ENCODE assay signal across 9 cellular contexts in the genomic region with DNA sequence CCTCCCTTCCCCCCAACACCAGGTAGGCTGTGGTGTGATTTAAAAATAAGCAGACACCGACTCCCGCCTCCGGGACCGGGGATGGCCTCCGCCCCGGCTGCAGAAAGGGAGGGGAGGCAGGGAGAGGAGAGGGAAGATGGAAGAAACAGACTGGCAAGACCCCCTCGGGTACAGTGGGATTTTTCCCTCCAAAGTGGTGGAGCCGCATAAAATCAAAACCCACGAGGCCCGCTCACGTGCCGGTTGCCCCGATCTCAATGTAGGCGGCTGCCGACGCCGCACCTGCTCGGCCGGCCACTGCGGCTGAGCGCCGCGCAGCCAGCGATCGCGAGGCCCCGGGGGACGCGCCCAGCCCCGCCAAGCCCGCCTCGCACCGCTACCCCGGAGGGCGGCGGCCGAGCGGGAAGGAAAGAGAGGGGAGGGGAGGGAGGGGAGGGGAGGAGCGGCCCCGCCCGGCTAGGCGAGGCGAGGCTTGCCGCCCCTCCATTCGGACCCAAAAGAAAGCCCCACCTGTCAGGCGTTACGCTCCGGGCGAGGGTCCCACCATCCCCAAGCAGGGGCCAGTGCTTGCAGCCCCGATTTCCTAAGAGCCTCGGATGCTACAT. TPM values are rescaled to one million over a fixed set of nuclear protein-coding genes. Genes with fewer than 3 reads are reported as not detected.
DNase-seq lines count a peak whose midpoint lies in the region; ATAC-seq and TF ChIP-seq lines count a peak whose summit lies in the region.
"Had no signal": no experiment of that assay in that cellular context is flagged by ENCODE, and none has a peak within 500 bp of the region (broad histone marks: within the 10 kb centered on the region; RNA-seq: fewer than 3 reads in every experiment).

No MANE protein-coding gene starts in this region.

- no peak overlapping the region; the same call in 1 of the 2 replicates for H3K4me2 ChIP-seq in IMR-90 (ENCODE audit: low read depth, low read length)

- ATAC-seq in CD4-positive, CD25-positive, alpha-beta regulatory T cell (ENCODE audit: low read depth in 2 of 2) = no peak
- no peak for ATAC-seq in IMR-90 (ENCODE audit: low read depth)
- peak; percentile 27 to 49 for ATAC-seq in left cardiac atrium
- ATAC-seq in GM21447 (IDR thresholded peaks at IDR 0.05; ENCODE audit: unreplicated experiment) = no peak
- no peak for ATAC-seq in GM21528 (IDR thresholded peaks at IDR 0.05; ENCODE audit: low FRiP score, unreplicated experiment)
- ATAC-seq in GM21390 (IDR thresholded peaks at IDR 0.05; ENCODE audit: unreplicated experiment) = no peak

- in situ Hi-C loops in IMR-90 (cut with MboI; ENCODE audit: low sequenced_read_pairs) = no loop called here

- no peak overlapping the region for H2BK5ac ChIP-seq in IMR-90 (ENCODE audit: low read depth, low read length, poor library complexity, severe bottlenecking)

- no peaks in the 10 kb centered on the region for H3K79me1 ChIP-seq in IMR-90 (ENCODE audit: low read depth in 1 of 2, low read length in 2 of 2)

- no peak overlapping the region for H2AK5ac ChIP-seq in IMR-90 (ENCODE audit: low read depth, low read length)

- no peak overlapping the region for H3K4ac ChIP-seq in IMR-90 (ENCODE audit: low read depth, low read length)

- H2AFZ ChIP-seq in IMR-90 (replicated peaks; ENCODE audit: low read length, poor library complexity) = peak overlapping the region; percentile 49

- H3K9me3 Mint-ChIP-seq in CD4-positive, CD25-positive, alpha-beta regulatory T cell = peaks cover 0 to 2% (median 0%) of the 10 kb centered on the region in 7 donors
- no peaks in the 10 kb centered on the region for H3K9me3 Mint-ChIP-seq in activated CD4-positive, alpha-beta memory T cell treated with anti-CD3 and anti-CD28 coated beads, Interleukin-2, amount 10 ng/mL, durations not matched to agents 7 days and 5 days

- H3K23ac ChIP-seq in IMR-90 (ENCODE audit: low read depth, low read length) = no peak overlapping the region

- no peaks in the 10 kb centered on the region for H4K20me1 ChIP-seq in IMR-90 (ENCODE audit: insufficient read depth, low read length)

- dilution Hi-C loops in IMR-90 (cut with HindIII; ENCODE audit: low sequenced_read_pairs, unreplicated experiment) = no loop called here

- H3K14ac ChIP-seq in IMR-90 (replicated peaks; ENCODE audit: low read depth, low read length) = no peak overlapping the region

- CTCF ChIA-PET in IMR-90 (lab: Yijun Ruan, JAX) = no interaction called here
- CTCF ChIA-PET in activated CD4-positive, alpha-beta memory T cell treated with anti-CD3 and anti-CD28 coated beads, Interleukin-2, amount 10 ng/mL, durations not matched to agents 7 days and 5 days (lab: Charles Lee) = interaction anchor here (1.3 to 1.6 kb wide), 3 partner anchors 27 to 104 kb away, joined by 3 to 4 read pairs (median 3); no protein-coding TSS in a partner anchor

- H4K5ac ChIP-seq in IMR-90 (ENCODE audit: low read depth, low read length) = no peak overlapping the region

- intact Hi-C loops in IMR-90 (cut with micrococcal nuclease) = no loop called here
- intact Hi-C loops in left cardiac atrium (cut with DNase I) = no loop called here

- 1% methylated on average over 14 of the region's 51 CpGs; no CpG with 5 or more reads in 1 of the 2 experiments for WGBS in IMR-90 (ENCODE audit: extremely low coverage in 2 of 2, insufficient read length in 1 of 2), 2 experiments

- peaks cover 5 to 18% (median 9%) of the 10 kb centered on the region in 4 donors for H3K4me1 Mint-ChIP-seq in CD4-positive, CD25-positive, alpha-beta regulatory T cell
- H3K4me1 Mint-ChIP-seq in activated CD4-positive, alpha-beta memory T cell treated with anti-CD3 and anti-CD28 coated beads, Interleukin-2, amount 10 ng/mL, durations not matched to agents 7 days and 5 days = peaks cover 19% of the 10 kb centered on the region

- no peak for TF ChIP-seq POLR2A in IMR-90 (IDR thresholded peaks at IDR 0.05; ENCODE audit: low read depth, low read length)

- H3K27me3 ChIP-seq in CD4-positive, CD25-positive, alpha-beta regulatory T cell (ENCODE audit: control insufficient read depth, insufficient read depth, low read length) = peaks cover 34% of the 10 kb centered on the region
- H3K27me3 ChIP-seq in IMR-90 (ENCODE audit: control insufficient read depth, insufficient read depth, low read length) = peaks cover 46% of the 10 kb centered on the region

- H3K27me3 Mint-ChIP-seq in CD4-positive, CD25-positive, alpha-beta regulatory T cell = peaks cover 63% of the 10 kb centered on the region
- peaks cover 55% of the 10 kb centered on the region for H3K27me3 Mint-ChIP-seq in activated CD4-positive, alpha-beta memory T cell treated with anti-CD3 and anti-CD28 coated beads, Interleukin-2, amount 10 ng/mL, durations not matched to agents 7 days and 5 days

- no peaks in the 10 kb centered on the region for H3K36me3 Mint-ChIP-seq in CD4-positive, CD25-positive, alpha-beta regulatory T cell
- H3K36me3 Mint-ChIP-seq in activated CD4-positive, alpha-beta memory T cell treated with anti-CD3 and anti-CD28 coated beads, Interleukin-2, amount 10 ng/mL, durations not matched to agents 7 days and 5 days (ENCODE audit: low read depth) = peaks cover 4% of the 10 kb centered on the region

- peak in 1 of 3 donors; percentile 2 for DNase-seq in CD4-positive, CD25-positive, alpha-beta regulatory T cell
- DNase-seq in IMR-90 = no peak
- DNase-seq in activated CD4-positive, alpha-beta memory T cell treated with anti-CD3 and anti-CD28 coated beads, Interleukin-2, amount 10 ng/mL, durations not matched to agents 7 days and 5 days = no peak
- DNase-seq in left cardiac atrium = no peak

- no peak overlapping the region for H2BK20ac ChIP-seq in IMR-90 (ENCODE audit: low read depth, low read length)

- no peak overlapping the region for H2AK9ac ChIP-seq in IMR-90 (replicated peaks; ENCODE audit: low read depth, low read length, poor library complexity)

- BruUV-seq in IMR-90 (replicated peaks; lab: Mats Ljungman, UMichigan) = no TSS peak

- H3K4me3 ChIP-seq in CD4-positive, CD25-positive, alpha-beta regulatory T cell (ENCODE audit: low read depth, low read length) = no peak overlapping the region
- H3K4me3 ChIP-seq in IMR-90 (ENCODE audit: insufficient read depth, low read depth, low read length) = no peak overlapping the region
- peak overlapping the region; percentile 3 to 47 (median 22) for H3K4me3 ChIP-seq in skin epidermis

- POLR2A ChIA-PET in IMR-90 (lab: Charles Lee; ENCODE audit: unreplicated experiment) = no interaction called here
- POLR2A ChIA-PET in activated CD4-positive, alpha-beta memory T cell treated with anti-CD3 and anti-CD28 coated beads, Interleukin-2, amount 10 ng/mL, durations not matched to agents 7 days and 5 days (lab: Charles Lee) = no interaction called here

- peaks cover 2% of the 10 kb centered on the region; the same call in 1 of the 2 replicates for H3K9me1 ChIP-seq in IMR-90 (ENCODE audit: insufficient read depth, low read length)

- H2BK15ac ChIP-seq in IMR-90 (ENCODE audit: low read depth, low read length) = no peak overlapping the region

- H3K56ac ChIP-seq in IMR-90 (ENCODE audit: extremely low read depth, insufficient read depth, low read length) = no peak overlapping the region

- no peak overlapping the region for H3K18ac ChIP-seq in IMR-90 (ENCODE audit: low read depth, low read length)

- H3K27ac ChIP-seq in CD4-positive, CD25-positive, alpha-beta regulatory T cell (ENCODE audit: insufficient read depth, low read length, poor library complexity, severe bottlenecking) = no peak overlapping the region
- H3K27ac ChIP-seq in IMR-90 (ENCODE audit: insufficient read depth, low read length) = no peak overlapping the region
- H3K27ac ChIP-seq in skin epidermis = peak overlapping the region in 1 of 21 experiments; percentile 20

- H3K36me3 ChIP-seq in CD4-positive, CD25-positive, alpha-beta regulatory T cell (ENCODE audit: control insufficient read depth, insufficient read depth, low read length) = no peaks in the 10 kb centered on the region
- no peaks in the 10 kb centered on the region for H3K36me3 ChIP-seq in IMR-90 (ENCODE audit: control insufficient read depth, insufficient read depth, low read length)
- H3K36me3 ChIP-seq: adrenal gland had no signal

- no peaks in the 10 kb centered on the region for H3K9me3 ChIP-seq in CD4-positive, CD25-positive, alpha-beta regulatory T cell (ENCODE audit: control insufficient read depth in 2 of 2, low read length in 2 of 2)
- H3K9me3 ChIP-seq in IMR-90 (ENCODE audit: control insufficient read depth, insufficient read depth, low read length) = no peaks in the 10 kb centered on the region
- H3K9me3 ChIP-seq: adrenal gland had no signal

- TF ChIP-seq RAD21 in IMR-90 (IDR thresholded peaks at IDR 0.05; ENCODE audit: low read length) = no peak

- H3K4me1 ChIP-seq in CD4-positive, CD25-positive, alpha-beta regulatory T cell (ENCODE audit: control insufficient read depth, insufficient read depth, low read length, poor library complexity, severe bottlenecking) = peaks cover 13% of the 10 kb centered on the region
- H3K4me1 ChIP-seq in IMR-90 (ENCODE audit: control insufficient read depth, insufficient read depth, low read length) = no peaks in the 10 kb centered on the region

- peak overlapping the region in 3 of 4 donors; percentile 11 to 76 (median 73) for H3K4me3 Mint-ChIP-seq in CD4-positive, CD25-positive, alpha-beta regulatory T cell
- peak overlapping the region; percentile 57 for H3K4me3 Mint-ChIP-seq in activated CD4-positive, alpha-beta memory T cell treated with anti-CD3 and anti-CD28 coated beads, Interleukin-2, amount 10 ng/mL, durations not matched to agents 7 days and 5 days

- H2BK120ac ChIP-seq in IMR-90 (ENCODE audit: low read depth, low read length) = no peak overlapping the region

- H3K27ac Mint-ChIP-seq in CD4-positive, CD25-positive, alpha-beta regulatory T cell = no peak overlapping the region
- no peak overlapping the region for H3K27ac Mint-ChIP-seq in activated CD4-positive, alpha-beta memory T cell treated with anti-CD3 and anti-CD28 coated beads, Interleukin-2, amount 10 ng/mL, durations not matched to agents 7 days and 5 days

- no peak overlapping the region for H4K91ac ChIP-seq in IMR-90 (ENCODE audit: insufficient read depth, low read depth, low read length)

- H3K9ac ChIP-seq in IMR-90 (ENCODE audit: low read depth, low read length) = no peak overlapping the region

- no peak for TF ChIP-seq CTCF in IMR-90 (conservative IDR thresholded peaks at IDR 0.05; ENCODE audit: low read depth, low read length)

- H4K8ac ChIP-seq in IMR-90 (ENCODE audit: low read depth in 2 of 2, low read length in 2 of 2) = no peak overlapping the region

RNA-seq across cellular contexts. Expression of a gene that starts 0.8 kb away (rescaled TPM):
- 0.67 TPM for total RNA-seq in CD4-positive, CD25-positive, alpha-beta regulatory T cell
- under 1 TPM in 1 of 4 donors, not detected in 3; 0.02 TPM for polyA plus RNA-seq in CD4-positive, CD25-positive, alpha-beta regulatory T cell
- not detected in 2 replicates for total RNA-seq in IMR-90 (2012; rRNA removed)
- polyA plus RNA-seq in IMR-90 (2012; rRNA removed) = not detected in 2 replicates
- polyA plus RNA-seq in IMR-90 (2012; cell fraction: cytosol; rRNA removed) = 0.02 TPM in 1 of 2 replicates, not detected in the other
- 0.05 TPM in 1 of 2 replicates, not detected in the other for polyA plus RNA-seq in IMR-90 (2012; cell fraction: nucleus; rRNA removed; ENCODE audit: low replicate concordance)
- 1 to 10 TPM; 1.3 to 1.4 TPM for total RNA-seq in activated CD4-positive, alpha-beta memory T cell treated with anti-CD3 and anti-CD28 coated beads, Interleukin-2, amount 10 ng/mL, durations not matched to agents 7 days and 5 days
- total RNA-seq in left cardiac atrium = 1 to 10 TPM; 2.2 to 2.8 TPM

RNA-seq across cellular contexts. Expression of a gene that starts 23.2 kb away (rescaled TPM):
- not detected for total RNA-seq in CD4-positive, CD25-positive, alpha-beta regulatory T cell
- polyA plus RNA-seq in CD4-positive, CD25-positive, alpha-beta regulatory T cell = not detected
- not detected in 2 replicates for total RNA-seq in IMR-90 (2012; rRNA removed)
- not detected in 2 replicates for polyA plus RNA-seq in IMR-90 (2012; rRNA removed)
- not detected in 2 replicates for polyA plus RNA-seq in IMR-90 (2012; cell fraction: cytosol; rRNA removed)
- polyA plus RNA-seq in IMR-90 (2012; cell fraction: nucleus; rRNA removed; ENCODE audit: low replicate concordance) = not detected in 2 replicates
- total RNA-seq in activated CD4-positive, alpha-beta memory T cell treated with anti-CD3 and anti-CD28 coated beads, Interleukin-2, amount 10 ng/mL, durations not matched to agents 7 days and 5 days = not detected
- not detected for total RNA-seq in left cardiac atrium
- total RNA-seq: adrenal gland had no signal
- polyA plus RNA-seq: adrenal gland had no signal

RNA-seq across cellular contexts. Expression of a gene that starts 53.2 kb away (rescaled TPM):
- total RNA-seq in CD4-positive, CD25-positive, alpha-beta regulatory T cell = not detected
- not detected for polyA plus RNA-seq in CD4-positive, CD25-positive, alpha-beta regulatory T cell
- total RNA-seq in IMR-90 (2012; rRNA removed) (not detected in 2 replicates), left cardiac atrium (under 1 TPM; 0.12 to 0.21 TPM)
- polyA plus RNA-seq in IMR-90 (2012; rRNA removed) = not detected in 2 replicates
- polyA plus RNA-seq in IMR-90 (2012; cell fraction: cytosol; rRNA removed) = not detected in 2 replicates
- not detected in 2 replicates for polyA plus RNA-seq in IMR-90 (2012; cell fraction: nucleus; rRNA removed; ENCODE audit: low replicate concordance)
- not detected for total RNA-seq in activated CD4-positive, alpha-beta memory T cell treated with anti-CD3 and anti-CD28 coated beads, Interleukin-2, amount 10 ng/mL, durations not matched to agents 7 days and 5 days
- total RNA-seq: adrenal gland had no signal

Comparison
In these comparisons a context has a peak if more than half of its experiments do, and no peak if none do; other contexts are left out.
1. ATAC-seq: peak in left cardiac atrium (2 of 2); none in CD4-positive, CD25-positive, alpha-beta regulatory T cell (0 of 2), IMR-90 (single experiment), GM21447 (single experiment), GM21528 (single experiment) and GM21390 (single experiment).
2. H3K4me3 ChIP-seq: peak in skin epidermis (7 of 7); none in CD4-positive, CD25-positive, alpha-beta regulatory T cell (single experiment) and IMR-90 (single experiment).